ENCODE assay signal across 8 cellular contexts in the genomic region with DNA sequence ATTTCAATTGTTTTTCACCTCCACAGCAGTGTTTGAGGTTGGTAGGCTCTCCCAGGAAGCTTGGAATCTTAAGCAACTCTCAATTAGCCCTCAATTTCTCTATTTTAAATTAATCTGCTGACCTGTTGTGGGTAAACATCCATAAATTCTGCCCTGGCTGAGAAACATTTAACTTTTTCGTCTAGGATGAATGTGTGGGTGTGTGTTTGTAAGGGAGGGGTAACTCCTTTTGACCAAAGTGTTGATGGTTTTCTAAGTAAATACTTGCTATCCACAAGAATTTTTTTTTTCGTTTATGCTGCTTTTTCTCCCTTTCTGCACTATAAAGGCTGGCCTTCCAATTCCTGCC. TPM values are rescaled to one million over a fixed set of nuclear protein-coding genes. Genes with fewer than 3 reads are reported as not detected.
DNase-seq lines count a peak whose midpoint lies in the region; ATAC-seq and TF ChIP-seq lines count a peak whose summit lies in the region.

No MANE protein-coding gene starts in this region.

- peak overlapping the region; percentile 85 for H4K91ac ChIP-seq in mesenchymal stem cell (ENCODE audit: low read length)

- no peak for DNase-seq in heart left ventricle
- no peak for DNase-seq in cardiac septum (ENCODE audit: low spot score)
- no peak for DNase-seq in MCF 10A (ENCODE audit: unreplicated experiment)
- DNase-seq in mesenchymal stem cell = no peak
- DNase-seq in vagina (ENCODE audit: extremely low spot score in 2 of 2) = no peak
- DNase-seq in cortex of kidney (lab: John Stamatoyannopoulos, UW) = no peak
- DNase-seq in dermis blood vessel endothelial cell = no peak

- no peak overlapping the region for H2BK120ac ChIP-seq in mesenchymal stem cell (ENCODE audit: low read depth, low read length)

- H3K4me1 ChIP-seq in heart left ventricle (peaks cover 6 to 49% (median 36%) of the 10 kb centered on the region in 12 donors), mesenchymal stem cell (ENCODE audit: control insufficient read depth, insufficient read depth, low read depth, low read length) (peaks cover 7% of the 10 kb centered on the region), vagina (peaks cover 55% of the 10 kb centered on the region)

- peak overlapping the region; percentile 95 for H4K8ac ChIP-seq in mesenchymal stem cell (ENCODE audit: low read length)

- H3K4me1 Mint-ChIP-seq in MCF 10A (ENCODE audit: insufficient read depth, unreplicated experiment) = peaks cover 32% of the 10 kb centered on the region

- H3K14ac ChIP-seq in mesenchymal stem cell (ENCODE audit: low read length in 2 of 2) = no peak overlapping the region

- peak overlapping the region; percentile 74 for H3K27ac Mint-ChIP-seq in MCF 10A (ENCODE audit: low read depth, unreplicated experiment)

- no peak overlapping the region for H2BK15ac ChIP-seq in mesenchymal stem cell (ENCODE audit: low read depth, poor library complexity, severe bottlenecking)

- peak overlapping the region; percentile 47 for H2AK5ac ChIP-seq in mesenchymal stem cell (ENCODE audit: low read length, severe bottlenecking)

- H3K79me1 ChIP-seq in mesenchymal stem cell (replicated peaks; ENCODE audit: low read length, poor library complexity, severe bottlenecking) = peaks cover 3% of the 10 kb centered on the region

- H3K27me3 Mint-ChIP-seq in MCF 10A (ENCODE audit: insufficient read depth, unreplicated experiment) = no peaks in the 10 kb centered on the region

- no peak for ATAC-seq in heart left ventricle
- no peak for ATAC-seq in GM21723 (IDR thresholded peaks at IDR 0.05; ENCODE audit: unreplicated experiment)

- H3K36me3 ChIP-seq in heart left ventricle (peaks cover 0 to 29% (median 17%) of the 10 kb centered on the region in 9 donors), mesenchymal stem cell (ENCODE audit: control insufficient read depth in 1 of 2, insufficient read depth in 2 of 2, low read depth in 1 of 2, low read length in 2 of 2) (peaks cover 10 to 30% of the 10 kb centered on the region in 2 experiments), vagina (peaks cover 0 to 14% of the 10 kb centered on the region in 2 donors)

- H2AFZ ChIP-seq in mesenchymal stem cell (ENCODE audit: low read depth, low read length) = no peak overlapping the region

- H3K27me3 ChIP-seq in heart left ventricle (no peaks in the 10 kb centered on the region), mesenchymal stem cell (ENCODE audit: control insufficient read depth in 1 of 2, insufficient read depth in 1 of 2, low read length in 2 of 2) (no peaks in the 10 kb centered on the region), vagina (no peaks in the 10 kb centered on the region)

- H3K4ac ChIP-seq in mesenchymal stem cell (ENCODE audit: low read depth in 1 of 2, low read length in 2 of 2) = peak overlapping the region; percentile 69 to 96

- CTCF ChIA-PET in MCF 10A (lab: Yijun Ruan, JAX) = interaction anchor here (1.0 kb wide), 1 partner anchor 35 kb away, joined by 3 read pairs; no protein-coding TSS in a partner anchor

- POLR2A ChIA-PET in MCF 10A (lab: Yijun Ruan, JAX) = interaction anchor here (0.6 to 6.2 kb wide), 25 partner anchors 10 to 398 kb away, joined by 3 to 77 read pairs (median 4); a partner anchor contains a TSS

- H2BK5ac ChIP-seq in mesenchymal stem cell (ENCODE audit: low read depth, low read length, poor library complexity, severe bottlenecking) = peak overlapping the region; percentile 92

- H3K9me3 ChIP-seq in heart left ventricle (no peaks in the 10 kb centered on the region), mesenchymal stem cell (ENCODE audit: control insufficient read depth, low read length) (no peaks in the 10 kb centered on the region), vagina (no peaks in the 10 kb centered on the region)

- 0% methylated on average over 2 of the region's 2 CpGs for WGBS in heart left ventricle, 4 donors
- 0% methylated on average over 2 of the region's 2 CpGs for WGBS in mesenchymal stem cell

- no peak overlapping the region for H2BK12ac ChIP-seq in mesenchymal stem cell (ENCODE audit: low read length in 2 of 2)

- H3K18ac ChIP-seq in mesenchymal stem cell (ENCODE audit: low read depth in 1 of 2, low read length in 2 of 2) = peak overlapping the region in 1 of 2 experiments; percentile 98

- peak overlapping the region; percentile 99 for H3K9ac ChIP-seq in mesenchymal stem cell (ENCODE audit: low read length)

- no peak for TF ChIP-seq CTCF in heart left ventricle (IDR thresholded peaks at IDR 0.05)
- no peak for TF ChIP-seq CTCF in MCF 10A (IDR thresholded peaks at IDR 0.05; ENCODE audit: unreplicated experiment)
- TF ChIP-seq CTCF in vagina (IDR thresholded peaks at IDR 0.05) = no peak

- peak overlapping the region; percentile 59 to 99 (median 80) for H3K4me3 ChIP-seq in heart left ventricle
- peak overlapping the region; percentile 84 to 97 for H3K4me3 ChIP-seq in mesenchymal stem cell (ENCODE audit: insufficient read depth in 1 of 2, low read depth in 1 of 2, low read length in 2 of 2)
- H3K4me3 ChIP-seq in vagina = peak overlapping the region; percentile 77 to 92

- no peak for TF ChIP-seq POLR2A in heart left ventricle (IDR thresholded peaks at IDR 0.05)
- no peak for TF ChIP-seq POLR2A in vagina (IDR thresholded peaks at IDR 0.05)

- peaks cover 13% of the 10 kb centered on the region for H3K36me3 Mint-ChIP-seq in MCF 10A (ENCODE audit: insufficient read depth, unreplicated experiment)

- intact Hi-C loops in heart left ventricle (cut with DNase I) (loop anchor here in 3 of 10 donors (5.0 to 10.0 kb wide), 4 partner anchors 78 to 240 kb away; a partner anchor contains a TSS), cardiac septum (cut with DNase I) (loop anchor here (5.0 kb wide), 1 partner anchor 83 kb away; a partner anchor contains a TSS), MCF 10A (cut with micrococcal nuclease) (loop anchor here (2.0 to 5.0 kb wide), 2 partner anchors 82 to 233 kb away; no protein-coding TSS in a partner anchor), vagina (cut with DNase I) (loop anchor here (10.0 kb wide), 1 partner anchor 330 kb away; a partner anchor contains a TSS)

- BruUV-seq in MCF 10A (replicated peaks; lab: Mats Ljungman, UMichigan) = TSS peak; percentile 77

- H3K4me3 Mint-ChIP-seq in MCF 10A (ENCODE audit: unreplicated experiment) = peak overlapping the region; percentile 86

- H3K27ac ChIP-seq in heart left ventricle = peak overlapping the region; percentile 85 to 99 (median 94)
- peak overlapping the region; percentile 99 for H3K27ac ChIP-seq in mesenchymal stem cell (ENCODE audit: low read length, poor library complexity, severe bottlenecking)
- peak overlapping the region; percentile 93 for H3K27ac ChIP-seq in vagina

- peak overlapping the region; percentile 64 for H3K4me2 ChIP-seq in mesenchymal stem cell (ENCODE audit: low read length, poor library complexity, severe bottlenecking)

- H3K9me3 Mint-ChIP-seq in MCF 10A (ENCODE audit: unreplicated experiment) = no peaks in the 10 kb centered on the region

- no peak overlapping the region for H3K23ac ChIP-seq in mesenchymal stem cell (ENCODE audit: low read length in 2 of 2)

RNA-seq across cellular contexts. Expression of a gene that starts 1.0 kb away (rescaled TPM):
- 10 to 100 TPM; 46.6 to 77.1 (median 65.0) TPM for total RNA-seq in heart left ventricle
- 10 to 100 TPM; 29.0 to 49.3 TPM for polyA plus RNA-seq in heart left ventricle
- total RNA-seq in cardiac septum = 61.6 TPM
- total RNA-seq in MCF 10A (2022) = 34.8 and 37.4 TPM in 2 replicates
- polyA plus RNA-seq in mesenchymal stem cell (2013, experiment 1 of 2) = 32.2 TPM
- polyA plus RNA-seq in mesenchymal stem cell (2013, experiment 2 of 2) = 32.6 TPM
- total RNA-seq in vagina = 46.2 TPM
- total RNA-seq in dermis blood vessel endothelial cell = 12.6 and 19.6 TPM in 2 replicates
